In genomic region chr22:43967069-43967468, GRCh38 we compare ENCODE assay signal across 27 cellular contexts. TPM values are rescaled to one million over a fixed set of nuclear protein-coding genes. Genes with fewer than 3 reads are reported as not detected.
"Had no signal": no experiment of that assay in that cellular context is flagged by ENCODE, and none has a peak within 500 bp of the region (broad histone marks: within the 10 kb centered on the region; RNA-seq: fewer than 3 reads in every experiment).

No MANE protein-coding gene starts in this region.

- H3K9me3 ChIP-seq: gastroesophageal sphincter, left lung, lower lobe of right lung, testis, transverse colon had no signal

- FAIRE-seq: bronchial epithelial cell had no signal

- ATAC-seq: activated naive CD8-positive, alpha-beta T cell treated with anti-CD3 and anti-CD28 coated beads, Interleukin-2, amount 50 U/mL, for 24 hours; gastroesophageal sphincter; left lung; lower lobe of right lung; natural killer cell; right cardiac atrium; stimulated activated naive CD8-positive, alpha-beta T cell treated with anti-CD3 and anti-CD28 coated beads, Interleukin-15, Interleukin-2, amounts not matched to agents 100 U/mL and 50 U/mL, for 24 hours; T-helper 17 cell; WTC11 had no signal

- H3K4me3 ChIP-seq: gastroesophageal sphincter, left lung, lower lobe of right lung, testis, transverse colon had no signal

- DNase-seq: activated CD4-positive, alpha-beta memory T cell treated with anti-CD3 and anti-CD28 coated beads, Interleukin-2, amount 10 ng/mL, durations not matched to agents 7 days and 5 days; activated CD4-positive, alpha-beta T cell treated with anti-CD3 and anti-CD28 coated beads for 1 hour; activated CD4-positive, alpha-beta T cell treated with anti-CD3 and anti-CD28 coated beads, Interleukin-2, amount 10 ng/mL, durations not matched to agents 7 days and 5 days; activated CD8-positive, alpha-beta memory T cell treated with anti-CD3 and anti-CD28 coated beads, Interleukin-2, amount 50 U/mL, for 48 hours; activated gamma-delta T cell; activated naive CD4-positive, alpha-beta T cell treated with anti-CD3 and anti-CD28 coated beads, Interleukin-2, amount 50 U/mL, for 16 hours; activated naive CD8-positive, alpha-beta T cell treated with anti-CD3 and anti-CD28 coated beads, Interleukin-2, amount 50 U/mL, for 24 hours; activated T-cell treated with anti-CD3 and anti-CD28 coated beads, Interleukin-2, amount 50 U/mL, for 24 hours; dermis blood vessel endothelial cell; effector CD4-positive, alpha-beta T cell; hypothalamus; immature natural killer cell; left lung; lower lobe of right lung; mesendoderm; natural killer cell; right cardiac atrium; stimulated activated CD4-positive, alpha-beta T cell treated with anti-CD3 and anti-CD28 coated beads, Interleukin-12 subunit alpha, Interleukin-12 subunit beta, amount 100 ng/mL, for 4 hours; stimulated activated CD4-positive, alpha-beta T cell treated with anti-CD3 and anti-CD28 coated beads, Interleukin-4, amount 100 ng/mL, for 1 hour; stimulated activated naive CD8-positive, alpha-beta T cell treated with anti-CD3 and anti-CD28 coated beads, Interleukin-15, Interleukin-2, amounts not matched to agents 100 U/mL and 50 U/mL, for 24 hours; T-helper 17 cell; testis; transverse colon had no signal

- H3K27ac ChIP-seq: gastroesophageal sphincter, left lung, lower lobe of right lung, testis, transverse colon had no signal

- H3K27me3 ChIP-seq: gastroesophageal sphincter, left lung, testis, transverse colon had no signal

- H3K4me1 ChIP-seq: gastroesophageal sphincter, left lung, lower lobe of right lung, testis, transverse colon had no signal

RNA-seq across cellular contexts. Expression of gene PNPLA3, which starts 43.5 kb away (rescaled TPM):
- total RNA-seq: activated CD4-positive, alpha-beta T cell treated with anti-CD3 and anti-CD28 coated beads, Interleukin-2, amount 10 ng/mL, durations not matched to agents 7 days and 5 days; gastroesophageal sphincter; mononuclear cell; T-helper 17 cell had no signal
- polyA plus RNA-seq: immature natural killer cell had no signal
